ENCODE assay signal across 1 cellular context in genomic region chr1:64480999-64481772, GRCh38.
TF ChIP-seq lines count a peak whose summit lies in the region.

No MANE protein-coding gene starts in this region.

TF ChIP-seq in H1, 55 proteins besides CTCF, POLR2A, EP300 and RAD21:
- TF ChIP-seq JUND (IDR thresholded peaks at IDR 0.05; ENCODE audit: low read length) (no peak), RFX5 (IDR thresholded peaks at IDR 0.05; ENCODE audit: borderline replicate concordance, low read depth, low read length) (no peak), TAF1 (IDR thresholded peaks at IDR 0.05; ENCODE audit: low read depth, low read length) (no peak), ATF3 (IDR thresholded peaks at IDR 0.05; ENCODE audit: insufficient read depth, low read depth, low read length) (no peak), TAF7 (optimal IDR thresholded peaks at IDR 0.05; ENCODE audit: borderline replicate concordance, low read depth, low read length) (no peak), SIRT6 (IDR thresholded peaks at IDR 0.05; ENCODE audit: low read length) (no peak), SP1 (IDR thresholded peaks at IDR 0.05; ENCODE audit: low read depth, low read length) (no peak), ASH2L (IDR thresholded peaks at IDR 0.05; ENCODE audit: low read length) (no peak), CREB1 (IDR thresholded peaks at IDR 0.05) (no peak), HDAC2 (IDR thresholded peaks at IDR 0.05; ENCODE audit: borderline replicate concordance in 1 of 2, low read depth in 2 of 2, low read length in 2 of 2) (no peak), CHD7 (IDR thresholded peaks at IDR 0.05; ENCODE audit: insufficient replicate concordance, low read length) (no peak), CHD1 (IDR thresholded peaks at IDR 0.05; ENCODE audit: low read depth, low read length) (no peak), HDAC6 (IDR thresholded peaks at IDR 0.05; ENCODE audit: low read depth, low read length) (no peak), SUZ12 (IDR thresholded peaks at IDR 0.05; ENCODE audit: low read length) (no peak), CBX5 (IDR thresholded peaks at IDR 0.05; ENCODE audit: low read depth, low read length) (no peak)
